In genomic region chr12:90301734-90302133, GRCh38 we compare ENCODE assay signal across 24 cellular contexts.
"Had no signal": no experiment of that assay in that cellular context is flagged by ENCODE, and none has a peak within 500 bp of the region (broad histone marks: within the 10 kb centered on the region; RNA-seq: fewer than 3 reads in every experiment).

No MANE protein-coding gene starts in this region.

- H3K27ac ChIP-seq: esophagus squamous epithelium, lower lobe of right lung, neutrophil, parathyroid adenoma, right lobe of liver, thoracic aorta, tibial nerve, upper lobe of right lung, uterus had no signal

- H3K27me3 Mint-ChIP-seq: progenitor cell of endocrine pancreas; stimulated activated naive B cell treated with anti-CD40 and anti-IgM and Interleukin-4, amounts not matched to agents 10 μg/mL and 1 μg/mL and 100 μg/mL, for 72 hours had no signal

- H3K4me3 ChIP-seq: esophagus squamous epithelium, lower lobe of right lung, right lobe of liver, thoracic aorta, tibial nerve, upper lobe of right lung, uterus had no signal

- H3K27me3 ChIP-seq: esophagus squamous epithelium, neutrophil, right lobe of liver, tibial nerve, upper lobe of right lung, uterus had no signal

- H3K27ac Mint-ChIP-seq: effector memory CD8-positive, alpha-beta T cell; natural killer cell; progenitor cell of endocrine pancreas; stimulated activated naive B cell treated with anti-CD40 and anti-IgM and Interleukin-4, amounts not matched to agents 10 μg/mL and 1 μg/mL and 100 μg/mL, for 72 hours; stimulated activated naive CD8-positive, alpha-beta T cell treated with anti-CD3 and anti-CD28 coated beads, Interleukin-15, Interleukin-2, amounts not matched to agents 100 ng/mL and 50 ng/mL, for 24 hours had no signal

- H3K4me1 ChIP-seq: lower lobe of right lung, parathyroid adenoma, right lobe of liver, upper lobe of right lung, uterus had no signal

- H3K9me3 ChIP-seq: esophagus squamous epithelium, lower lobe of right lung, neutrophil, right lobe of liver, thoracic aorta, tibial nerve, upper lobe of right lung, uterus had no signal

- H3K36me3 Mint-ChIP-seq: natural killer cell; stimulated activated naive B cell treated with anti-CD40 and anti-IgM and Interleukin-4, amounts not matched to agents 10 μg/mL and 1 μg/mL and 100 μg/mL, for 72 hours had no signal

- H3K9me3 Mint-ChIP-seq: effector memory CD8-positive, alpha-beta T cell; natural killer cell; neural crest cell; stimulated activated naive B cell treated with anti-CD40 and anti-IgM and Interleukin-4, amounts not matched to agents 10 μg/mL and 1 μg/mL and 100 μg/mL, for 72 hours; stimulated activated naive CD8-positive, alpha-beta T cell treated with anti-CD3 and anti-CD28 coated beads, Interleukin-15, Interleukin-2, amounts not matched to agents 100 ng/mL and 50 ng/mL, for 24 hours had no signal

- H3K79me2 ChIP-seq: parathyroid adenoma had no signal

- H3K4me1 Mint-ChIP-seq: neural crest cell had no signal

- DNase-seq: cortex of kidney; effector memory CD8-positive, alpha-beta T cell; erythroblast; esophagus squamous epithelium; foreskin melanocyte; glutamatergic neuron; hypothalamus; left ventricle myocardium superior; lower lobe of right lung; natural killer cell; right lobe of liver; small intestine; stimulated activated CD4-positive, alpha-beta T cell treated with anti-CD3 and anti-CD28 coated beads, Interleukin-15, amount 100 ng/mL, for 24 hours; stimulated activated CD4-positive, alpha-beta T cell treated with anti-CD3 and anti-CD28 coated beads, Interleukin-2, amount 100 ng/mL, for 48 hours; stimulated activated naive B cell treated with anti-CD40 and anti-IgM and Interleukin-4, amounts not matched to agents 10 μg/mL and 1 μg/mL and 100 μg/mL, for 72 hours; upper lobe of right lung; uterus had no signal

- H3K36me3 ChIP-seq: esophagus squamous epithelium, lower lobe of right lung, neutrophil, right lobe of liver, thoracic aorta, tibial nerve, upper lobe of right lung, uterus had no signal

- H2AFZ ChIP-seq: parathyroid adenoma had no signal

- H3K4me3 Mint-ChIP-seq: effector memory CD8-positive, alpha-beta T cell; natural killer cell; neural crest cell; stimulated activated naive B cell treated with anti-CD40 and anti-IgM and Interleukin-4, amounts not matched to agents 10 μg/mL and 1 μg/mL and 100 μg/mL, for 72 hours; stimulated activated naive CD8-positive, alpha-beta T cell treated with anti-CD3 and anti-CD28 coated beads, Interleukin-15, Interleukin-2, amounts not matched to agents 100 ng/mL and 50 ng/mL, for 24 hours had no signal

- H3K9ac ChIP-seq: parathyroid adenoma had no signal
